Comparison of ENCODE assay signal across 22 cellular contexts in the genomic region with DNA sequence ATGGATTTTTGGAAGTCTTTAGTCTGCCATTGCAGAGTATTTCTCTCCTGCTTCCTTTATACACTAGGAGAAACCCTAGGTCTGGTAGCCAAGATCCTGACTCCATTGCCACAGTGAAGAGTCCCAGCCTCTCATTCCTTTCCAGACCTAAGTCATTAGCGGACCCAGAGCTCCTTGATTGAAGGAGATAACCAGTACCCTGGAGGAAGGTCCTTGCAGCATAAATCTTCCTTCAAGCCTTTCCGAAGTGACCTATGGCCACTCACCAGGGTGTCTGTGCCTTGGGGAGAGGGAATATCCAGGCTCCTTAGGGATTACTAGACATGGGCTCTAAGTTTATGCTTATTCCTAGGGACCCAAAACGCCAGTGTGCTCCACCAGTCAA. TPM values are rescaled to one million over a fixed set of nuclear protein-coding genes. Genes with fewer than 3 reads are reported as not detected.
"Had no signal": no experiment of that assay in that cellular context is flagged by ENCODE, and none has a peak within 500 bp of the region (broad histone marks: within the 10 kb centered on the region; RNA-seq: fewer than 3 reads in every experiment).

No MANE protein-coding gene starts in this region.

- H3K27ac ChIP-seq: HL-60, KMS-11, RWPE1 had no signal

- ATAC-seq: Panc1, PC-3 had no signal

- DNase-seq: Kasumi-1, MM.1S, NCI-H1092 treated with DMSO at 0.1 percent for 48 hours, NCI-H1436, NCI-H187, NCI-H2029, NCI-H2081 treated with DMSO at 0.1 percent for 48 hours, NCI-H2171, NCI-H226, NCI-H446, NCI-H510A, NCI-H524 treated with DMSO at 0.1 percent for 48 hours, NCI-H69, NCI-H774, PC-3, SHP77 had no signal

- H3K4me3 ChIP-seq: K562 had no signal

RNA-seq across cellular contexts. Expression of a gene that starts 38.3 kb away (rescaled TPM):
- polyA plus RNA-seq: IgD-negative memory B cell had no signal
